8 cellular contexts compared by ENCODE assay signal in genomic region chr19:43901395-43902390, GRCh38. TPM values are rescaled to one million over a fixed set of nuclear protein-coding genes. Genes with fewer than 3 reads are reported as not detected.
DNase-seq lines count a peak whose midpoint lies in the region; ATAC-seq, FAIRE-seq and TF ChIP-seq lines count a peak whose summit lies in the region.

No MANE protein-coding gene starts in this region.

- no peaks in the 10 kb centered on the region for H3K27me3 ChIP-seq in colonic mucosa

- no peaks in the 10 kb centered on the region for H3K4me1 ChIP-seq in colonic mucosa
- H3K4me1 ChIP-seq in kidney (ENCODE audit: control insufficient read depth in 1 of 2, insufficient read depth in 1 of 2, low read depth in 1 of 2, low read length in 2 of 2): peaks cover 0 to 8% of the 10 kb centered on the region in 2 donors

- FAIRE-seq in kidney (lab: Jason Lieb, UNC): no peak

- H3K27ac ChIP-seq in colonic mucosa: no peak overlapping the region
- H3K27ac ChIP-seq in kidney (ENCODE audit: low read depth in 2 of 2, low read length in 2 of 2): no peak overlapping the region

- H3K9me3 ChIP-seq in colonic mucosa (no peaks in the 10 kb centered on the region), kidney (ENCODE audit: control insufficient read depth in 1 of 2, low read length in 2 of 2) (peaks cover 3 to 49% of the 10 kb centered on the region in 2 donors)

- intact Hi-C loops in colonic mucosa (cut with DNase I): no loop called here
- intact Hi-C loops in kidney (cut with DNase I): no loop called here

- H3K36me3 ChIP-seq in colonic mucosa (no peaks in the 10 kb centered on the region), kidney (ENCODE audit: control insufficient read depth in 1 of 2, insufficient read depth in 2 of 2, low read length in 2 of 2) (no peaks in the 10 kb centered on the region)

- DNase-seq in AG10803 (ENCODE audit: low read depth) (peak; percentile 86), NCI-H1092 treated with DMSO at 0.1 percent for 48 hours (lab: John Stamatoyannopoulos, UW) (peak; percentile 25), colonic mucosa (peak; percentile 91), kidney (peak; percentile 83)
- DNase-seq in activated CD4-positive, alpha-beta T cell treated with anti-CD3 and anti-CD28 coated beads for 4 hours: peak; percentile 47 to 64
- DNase-seq in stimulated activated CD4-positive, alpha-beta T cell treated with anti-CD3 and anti-CD28 coated beads, Interleukin-12 subunit alpha, Interleukin-12 subunit beta, amount 100 ng/mL, for 24 hours (ENCODE audit: low read depth in 2 of 2): peak; percentile 43 to 68

- ATAC-seq in GM19452 (IDR thresholded peaks at IDR 0.05; ENCODE audit: unreplicated experiment): peak; percentile 86
- no peak for ATAC-seq in HG02840 (IDR thresholded peaks at IDR 0.05; ENCODE audit: low FRiP score, unreplicated experiment)

- H3K9ac ChIP-seq in colonic mucosa (ENCODE audit: low read depth in 2 of 2, low read length in 2 of 2) (peak overlapping the region in 1 of 2 donors; percentile 32), kidney (ENCODE audit: low read length in 2 of 2) (peak overlapping the region in 1 of 2 donors; percentile 48)

- TF ChIP-seq CTCF in AG10803 (conservative IDR thresholded peaks at IDR 0.05; ENCODE audit: low read length): no peak
- no peak for TF ChIP-seq CTCF in colonic mucosa (IDR thresholded peaks at IDR 0.05)
- no peak for TF ChIP-seq CTCF in kidney (IDR thresholded peaks at IDR 0.05; ENCODE audit: borderline replicate concordance, extremely low read depth, insufficient read depth)

- H3K4me3 ChIP-seq in AG10803 (ENCODE audit: low read length) (peak overlapping the region; percentile 84), colonic mucosa (peak overlapping the region; percentile 50), kidney (ENCODE audit: low read length in 2 of 2) (peak overlapping the region; percentile 81 to 97)

RNA-seq across cellular contexts. Expression of gene ZNF404, which starts 17.9 kb away (rescaled TPM):
- total RNA-seq in colonic mucosa: 1 to 10 TPM; 1.1 to 1.6 TPM
- 2.7 TPM for total RNA-seq in kidney
- polyA plus RNA-seq in kidney (ENCODE audit: insufficient read depth, low read depth, low replicate concordance): 3.1 TPM

RNA-seq across cellular contexts. Expression of gene ZNF45, which starts 33.4 kb away (rescaled TPM):
- total RNA-seq in colonic mucosa (1 to 10 TPM; 8.1 to 8.7 TPM), kidney (16.1 TPM)
- 4.8 TPM for polyA plus RNA-seq in kidney (ENCODE audit: insufficient read depth, low read depth, low replicate concordance)

RNA-seq across cellular contexts. Expression of gene ZNF221, which starts 49.3 kb away (rescaled TPM):
- total RNA-seq in colonic mucosa (1 to 10 TPM; 2.0 to 2.1 TPM), kidney (6.2 TPM)
- polyA plus RNA-seq in kidney (ENCODE audit: insufficient read depth, low read depth, low replicate concordance): 0.54 TPM

Comparison
In these comparisons a context has a peak if more than half of its experiments do, and no peak if none do; other contexts are left out.
1. DNase-seq: peak in every context shown above with its lines; median percentile 91 in colonic mucosa; 86 in AG10803; 83 in kidney; 56 in activated CD4-positive, alpha-beta T cell treated with anti-CD3 and anti-CD28 coated beads for 4 hours; 56 in stimulated activated CD4-positive, alpha-beta T cell treated with anti-CD3 and anti-CD28 coated beads, Interleukin-12 subunit alpha, Interleukin-12 subunit beta, amount 100 ng/mL, for 24 hours; 25 in NCI-H1092 treated with DMSO at 0.1 percent for 48 hours.